ENCODE assay signal across 9 cellular contexts in the genomic region with DNA sequence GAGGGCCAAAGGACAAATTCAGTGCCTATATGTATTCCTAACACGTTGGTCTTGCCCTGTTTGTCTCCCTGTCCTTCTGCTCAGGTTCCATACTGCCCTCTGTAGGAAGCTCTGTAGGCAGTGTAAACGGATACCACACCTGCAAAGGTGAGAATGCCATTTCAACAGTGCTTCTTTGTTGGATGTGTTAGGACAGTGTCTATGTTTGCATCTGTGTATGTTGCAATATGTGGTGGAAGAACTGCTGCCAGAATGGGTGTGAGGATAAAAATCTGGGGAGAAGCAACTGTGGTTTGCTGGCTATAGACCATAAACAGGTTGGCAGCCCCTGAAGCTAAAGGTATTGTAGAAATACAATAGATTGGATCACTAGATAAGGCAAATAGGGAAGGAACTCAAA.
DNase-seq lines count a peak whose midpoint lies in the region; ATAC-seq and TF ChIP-seq lines count a peak whose summit lies in the region.
"Had no signal": no experiment of that assay in that cellular context is flagged by ENCODE, and none has a peak within 500 bp of the region (broad histone marks: within the 10 kb centered on the region; RNA-seq: fewer than 3 reads in every experiment).

No MANE protein-coding gene starts in this region.

- no peak overlapping the region for H2BK120ac ChIP-seq in H9 (ENCODE audit: low read depth, low read length, poor library complexity, severe bottlenecking)

- H4K20me1 ChIP-seq in H9 (ENCODE audit: control insufficient read depth, insufficient read depth, insufficient read length) = no peaks in the 10 kb centered on the region

- H3K4ac ChIP-seq in H9 (ENCODE audit: low read depth, low read length) = no peak overlapping the region

- ATAC-seq in CD8-positive, alpha-beta T cell = no peak

- H3K14ac ChIP-seq in H9 (ENCODE audit: insufficient read depth, low read length) = no peak overlapping the region

- H2AFZ ChIP-seq in H9 (ENCODE audit: low read length) = no peak overlapping the region

- no peak overlapping the region for H3K4me3 ChIP-seq in CD8-positive, alpha-beta T cell (ENCODE audit: low read depth, low read length)

- no peaks in the 10 kb centered on the region for H3K9me3 ChIP-seq in CD8-positive, alpha-beta T cell (ENCODE audit: low read length)
- H3K9me3 ChIP-seq in H9 (ENCODE audit: control insufficient read depth, low read depth, low read length) = no peaks in the 10 kb centered on the region
- H3K9me3 ChIP-seq: neutrophil had no signal

- H3K79me2 ChIP-seq in H9 (ENCODE audit: insufficient read depth, low read length) = no peaks in the 10 kb centered on the region

- no peak overlapping the region for H4K8ac ChIP-seq in H9 (replicated peaks; ENCODE audit: insufficient read length, low read depth, low read length)

- no peak overlapping the region for H3K9ac ChIP-seq in H9 (ENCODE audit: extremely low read depth, insufficient read length, low read length)

- no peaks in the 10 kb centered on the region for H3K27me3 ChIP-seq in CD8-positive, alpha-beta T cell (ENCODE audit: insufficient read depth, low read length)
- no peaks in the 10 kb centered on the region for H3K27me3 ChIP-seq in H9 (ENCODE audit: insufficient read depth, low read length)
- H3K27me3 ChIP-seq: neutrophil had no signal

- no peak overlapping the region for H4K5ac ChIP-seq in H9 (ENCODE audit: insufficient read length, low read depth, low read length)

- H3K36me3 ChIP-seq in CD8-positive, alpha-beta T cell (ENCODE audit: insufficient read depth, low read length) = peaks cover 17% of the 10 kb centered on the region

- no peak overlapping the region for H2BK12ac ChIP-seq in H9 (ENCODE audit: insufficient read length, low read depth, low read length)

- DNase-seq in CD8-positive, alpha-beta T cell = no peak
- DNase-seq in H9 (peak; percentile 51), RPMI8226 (peak; percentile 64), iPS-NIHi7 (ENCODE audit: extremely low spot score) (peak; percentile 80), posterior cingulate gyrus (no peak), CD1c-positive myeloid dendritic cell (ENCODE audit: extremely low spot score) (no peak), Ammon's horn (ENCODE audit: low spot score) (no peak), Kasumi-1 (lab: John Stamatoyannopoulos, UW) (no peak)

- H3K27ac Mint-ChIP-seq in CD8-positive, alpha-beta T cell = peak overlapping the region; percentile 33
- H3K27ac Mint-ChIP-seq in H9 = no peak overlapping the region

- H4K91ac ChIP-seq in H9 (ENCODE audit: insufficient read length, low read depth, low read length) = no peak overlapping the region

- WGBS in H9 (ENCODE audit: extremely low coverage, insufficient read length, low lambda C conversion rate) = no CpG with 5 or more reads among the region's 2 CpGs

- no peak overlapping the region for H3K56ac ChIP-seq in H9 (ENCODE audit: insufficient read length, low read depth, low read length)

- no peak overlapping the region for H2AK5ac ChIP-seq in H9 (ENCODE audit: insufficient read length, low read length)

- CTCF ChIA-PET in CD8-positive, alpha-beta T cell (lab: Charles Lee) = interaction anchor here (0.7 to 2.1 kb wide), 7 partner anchors 9 to 186 kb away, joined by 3 to 11 read pairs (median 4); no protein-coding TSS in a partner anchor

- H3K4me1 ChIP-seq in CD8-positive, alpha-beta T cell (ENCODE audit: insufficient read depth, low read length) = no peaks in the 10 kb centered on the region
- no peaks in the 10 kb centered on the region for H3K4me1 ChIP-seq in H9 (ENCODE audit: insufficient read depth, low read length)

- H3K4me1 Mint-ChIP-seq in CD8-positive, alpha-beta T cell (ENCODE audit: low read depth) = no peaks in the 10 kb centered on the region
- H3K4me1 Mint-ChIP-seq in H9 = peaks cover 0 to 2% of the 10 kb centered on the region in 2 experiments; a peak in 1 of 4 replicates

- intact Hi-C loops in CD8-positive, alpha-beta T cell (cut with DNase I, micrococcal nuclease) = loop anchor here (1.0 to 10.0 kb wide), 3 partner anchors 34 to 274 kb away; no protein-coding TSS in a partner anchor
- intact Hi-C loops in posterior cingulate gyrus (cut with DNase I) = no loop called here

- H3T11ph ChIP-seq in H9 (ENCODE audit: low read length) = no peak overlapping the region

- H2BK5ac ChIP-seq in H9 (ENCODE audit: insufficient read length, low read length) = no peak overlapping the region

- no peak overlapping the region for H3K27ac ChIP-seq in CD8-positive, alpha-beta T cell (ENCODE audit: low read depth, low read length)
- H3K27ac ChIP-seq in H9 (ENCODE audit: insufficient read length, low read depth, low read length) = no peak overlapping the region

- H3K79me1 ChIP-seq in H9 (ENCODE audit: insufficient read depth, low read depth, low read length, poor library complexity, severe bottlenecking) = no peaks in the 10 kb centered on the region

- no peak overlapping the region for H2BK20ac ChIP-seq in H9 (ENCODE audit: low read depth, low read length, poor library complexity, severe bottlenecking)

- H3K4me3 Mint-ChIP-seq in CD8-positive, alpha-beta T cell = no peak overlapping the region
- H3K4me3 Mint-ChIP-seq in H9 = no peak overlapping the region

- H3K9me3 Mint-ChIP-seq in CD8-positive, alpha-beta T cell = no peaks in the 10 kb centered on the region
- H3K9me3 Mint-ChIP-seq in H9 = no peaks in the 10 kb centered on the region

- no peaks in the 10 kb centered on the region for H3K23me2 ChIP-seq in H9 (ENCODE audit: insufficient read length, low read depth, low read length, poor library complexity, severe bottlenecking)

- H3K27me3 Mint-ChIP-seq in CD8-positive, alpha-beta T cell (ENCODE audit: low read depth) = no peaks in the 10 kb centered on the region
- H3K27me3 Mint-ChIP-seq in H9 (ENCODE audit: low read depth) = no peaks in the 10 kb centered on the region; the same call in 1 of the 2 replicates

- H3K4me2 ChIP-seq in H9 (ENCODE audit: insufficient read depth, insufficient read length, low read length) = no peak overlapping the region

- H3K18ac ChIP-seq in H9 (ENCODE audit: insufficient read length, low read depth, low read length) = no peak overlapping the region

- H3K23ac ChIP-seq in H9 (ENCODE audit: insufficient read length, low read depth, low read length) = no peak overlapping the region

- no peak for TF ChIP-seq CTCF in CD8-positive, alpha-beta T cell (IDR thresholded peaks at IDR 0.05)
- peak; percentile 75 for TF ChIP-seq CTCF in H9 (conservative IDR thresholded peaks at IDR 0.05)

- POLR2A ChIA-PET in CD8-positive, alpha-beta T cell (lab: Charles Lee) = no interaction called here

- no peak overlapping the region for H2BK15ac ChIP-seq in H9 (ENCODE audit: low read depth, low read length)

- H3K36me3 Mint-ChIP-seq in CD8-positive, alpha-beta T cell = peaks cover 71% of the 10 kb centered on the region
- peaks cover 13 to 53% (median 50%) of the 10 kb centered on the region in 3 experiments; a peak in 6 of 7 replicates for H3K36me3 Mint-ChIP-seq in H9 (ENCODE audit: insufficient read depth in 1 of 3, low read depth in 3 of 3)

Comparison
In these comparisons a context has a peak if more than half of its experiments do, and no peak if none do; other contexts are left out.
1. DNase-seq: peak in H9 (single experiment), RPMI8226 (single experiment) and iPS-NIHi7 (single experiment); none in CD8-positive, alpha-beta T cell (0 of 7), posterior cingulate gyrus (0 of 10), CD1c-positive myeloid dendritic cell (single experiment), Ammon's horn (single experiment) and Kasumi-1 (0 of 2).